Comparison of ENCODE assay signal across 13 cellular contexts in the genomic region with DNA sequence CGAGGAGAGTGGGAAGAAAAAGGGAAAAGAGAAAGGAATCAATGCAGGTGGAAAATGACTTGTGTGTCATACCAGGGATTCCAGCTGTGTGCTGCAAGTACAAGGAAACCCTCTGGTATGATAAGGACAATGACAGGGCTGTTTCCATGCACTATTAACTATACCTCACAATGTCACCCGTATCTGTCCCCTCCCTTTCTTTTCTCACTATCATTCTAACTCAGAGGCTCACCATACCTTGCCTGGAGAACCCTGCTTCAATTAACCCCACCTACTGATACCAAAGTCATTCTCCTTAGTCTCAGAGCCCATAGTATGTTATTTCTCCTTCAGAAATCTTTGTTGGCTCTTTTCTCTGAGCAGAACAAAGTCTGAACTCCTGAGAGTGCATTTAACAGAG.
"Had no signal": no experiment of that assay in that cellular context is flagged by ENCODE, and none has a peak within 500 bp of the region (broad histone marks: within the 10 kb centered on the region; RNA-seq: fewer than 3 reads in every experiment).

No MANE protein-coding gene starts in this region.

- FAIRE-seq: endometrium had no signal

- DNase-seq: activated B cell treated with CpG ODN at 0.5 μM for 24 hours; activated CD4-positive, alpha-beta T cell treated with anti-CD3 and anti-CD28 coated beads for 48 hours; activated CD8-positive, alpha-beta T cell treated with anti-CD3 and anti-CD28 coated beads for 36 hours; activated effector memory CD4-positive, alpha-beta T cell treated with anti-CD3 and anti-CD28 coated beads, Interleukin-2, amount 50 U/mL, for 16 hours; activated T-cell treated with anti-CD3 and anti-CD28 coated beads, Interleukin-2, amount 50 U/mL, for 48 hours; adrenal gland; islet precursor cell; left lung; mammary epithelial cell; sigmoid colon; spleen had no signal

- ATAC-seq: activated CD8-positive, alpha-beta T cell treated with anti-CD3 and anti-CD28 coated beads for 36 hours; esophagus mucosa; left lung had no signal
